Comparison of ENCODE assay signal across 23 cellular contexts in the genomic region with DNA sequence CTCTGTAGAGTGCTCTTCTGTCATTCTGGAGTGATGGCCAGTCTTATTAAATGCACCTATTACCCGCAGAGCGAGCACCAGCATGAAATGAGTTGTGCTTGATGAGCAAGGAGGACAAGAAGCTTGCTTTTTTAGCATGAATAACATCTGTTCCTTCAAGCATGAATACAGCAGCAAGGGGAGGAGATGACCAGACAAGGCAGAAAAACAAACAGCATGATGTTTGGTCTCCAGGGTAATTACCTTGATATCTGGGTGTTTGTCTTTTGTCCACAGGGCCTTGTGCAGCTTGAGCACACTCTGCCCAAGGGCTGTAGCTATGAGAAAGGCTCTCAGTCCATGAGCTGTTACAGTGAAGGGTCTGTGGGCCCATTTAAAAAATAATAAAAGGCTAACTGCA.
DNase-seq lines count a peak whose midpoint lies in the region; ATAC-seq, FAIRE-seq and TF ChIP-seq lines count a peak whose summit lies in the region.
"Had no signal": no experiment of that assay in that cellular context is flagged by ENCODE, and none has a peak within 500 bp of the region (broad histone marks: within the 10 kb centered on the region; RNA-seq: fewer than 3 reads in every experiment).

No MANE protein-coding gene starts in this region.

- DNase-seq in T47D (ENCODE audit: low read depth in 1 of 2, low spot score in 1 of 2) (peak; percentile 26 to 82), MCF 10A (ENCODE audit: unreplicated experiment) (no peak), NCI-H2227 treated with DMSO at 0.1 percent for 48 hours (lab: John Stamatoyannopoulos, UW) (peak; percentile 57), lower leg skin (ENCODE audit: low spot score in 2 of 2) (no peak)
- DNase-seq: activated CD4-positive, alpha-beta T cell treated with anti-CD3 and anti-CD28 coated beads for 1 hour; activated naive CD4-positive, alpha-beta T cell treated with anti-CD3 and anti-CD28 coated beads, Interleukin-2, amount 50 U/mL, for 16 hours; anterior cingulate cortex; DMS 273 treated with DMSO at 0.1 percent for 48 hours; heart left ventricle; left lung; MG63; mucosa of descending colon; NCI-H526 treated with DMSO at 0.1 percent for 48 hours; PC-3; psoas muscle; Right ventricle myocardium superior; substantia nigra had no signal

- intact Hi-C loops in MCF 10A (cut with micrococcal nuclease), result no loop called here
- intact Hi-C loops in lower leg skin (cut with DNase I; ENCODE audit: low total_unique reads), result no loop called here

- peak; percentile 94 for FAIRE-seq in islet of Langerhans (lab: Jason Lieb, UNC)
- FAIRE-seq: endothelial cell of umbilical vein had no signal

- no peak for TF ChIP-seq POLR2A in lower leg skin (IDR thresholded peaks at IDR 0.05)

- POLR2A ChIA-PET in MCF 10A (lab: Yijun Ruan, JAX), result no interaction called here

- peaks cover 14% of the 10 kb centered on the region for H3K9me3 Mint-ChIP-seq in MCF 10A (ENCODE audit: unreplicated experiment)

- H3K36me3 Mint-ChIP-seq in MCF 10A (ENCODE audit: insufficient read depth, unreplicated experiment), result no peaks in the 10 kb centered on the region

- in situ Hi-C loops in T47D (cut with HindIII; ENCODE audit: low pct_unique_long_range_greater_than_20kb, low sequenced_read_pairs), result no loop called here

- ATAC-seq in HG03354 (IDR thresholded peaks at IDR 0.05; ENCODE audit: poor library complexity, severe bottlenecking, unreplicated experiment), result no peak
- no peak for ATAC-seq in HG02763 (IDR thresholded peaks at IDR 0.05; ENCODE audit: unreplicated experiment)
- no peak for ATAC-seq in HG02610 (IDR thresholded peaks at IDR 0.05; ENCODE audit: unreplicated experiment)
- ATAC-seq: heart left ventricle, left lung, mucosa of descending colon, PC-3, psoas muscle had no signal

- BruUV-seq in MCF 10A (replicated peaks; lab: Mats Ljungman, UMichigan), result no TSS peak

- no peaks in the 10 kb centered on the region for H3K4me1 Mint-ChIP-seq in MCF 10A (ENCODE audit: insufficient read depth, unreplicated experiment)

- no peak overlapping the region for H3K4me3 ChIP-seq in lower leg skin (ENCODE audit: low read depth, poor library complexity, severe bottlenecking)
- H3K4me3 ChIP-seq: heart left ventricle, left lung, MG63, mucosa of descending colon, psoas muscle had no signal

- CTCF ChIA-PET in MCF 10A (lab: Yijun Ruan, JAX), result interaction anchor here (1.1 kb wide), 1 partner anchor 55 kb away, joined by 3 read pairs; no protein-coding TSS in a partner anchor

- H3K27me3 Mint-ChIP-seq in MCF 10A (ENCODE audit: insufficient read depth, unreplicated experiment), result peaks cover 52% of the 10 kb centered on the region

- 75 to 82% methylated on average over 2 of the region's 2 CpGs for WGBS in lower leg skin, 2 donors

- H3K4me3 Mint-ChIP-seq in MCF 10A (ENCODE audit: unreplicated experiment), result no peak overlapping the region
- H3K4me3 Mint-ChIP-seq: activated T-helper 1 cell treated with anti-CD3 and anti-CD28 coated beads, Interleukin-12 subunit alpha, Interleukin-12 subunit beta, Interleukin-2, Interleukin-4 antibody, amounts not matched to agents 30 ng/mL and 10 ng/mL and 1 ng/mL, durations not matched to agents 14 hours and 24 hours and 36 hours had no signal

- TF ChIP-seq CTCF in MCF 10A (IDR thresholded peaks at IDR 0.05; ENCODE audit: unreplicated experiment) (no peak), lower leg skin (IDR thresholded peaks at IDR 0.05) (no peak)

- no peak overlapping the region for H3K27ac Mint-ChIP-seq in MCF 10A (ENCODE audit: low read depth, unreplicated experiment)
- H3K27ac Mint-ChIP-seq: activated T-helper 1 cell treated with anti-CD3 and anti-CD28 coated beads, Interleukin-12 subunit alpha, Interleukin-12 subunit beta, Interleukin-2, Interleukin-4 antibody, amounts not matched to agents 30 ng/mL and 10 ng/mL and 1 ng/mL, durations not matched to agents 14 hours and 24 hours and 36 hours had no signal

Comparison
In these comparisons a context has a peak if more than half of its experiments do, and no peak if none do; other contexts are left out.
1. DNase-seq: peak in T47D (2 of 2) and NCI-H2227 treated with DMSO at 0.1 percent for 48 hours (single experiment); none in MCF 10A (single experiment) and lower leg skin (0 of 2).